Comparison of ENCODE assay signal across 2 cellular contexts in the genomic region with DNA sequence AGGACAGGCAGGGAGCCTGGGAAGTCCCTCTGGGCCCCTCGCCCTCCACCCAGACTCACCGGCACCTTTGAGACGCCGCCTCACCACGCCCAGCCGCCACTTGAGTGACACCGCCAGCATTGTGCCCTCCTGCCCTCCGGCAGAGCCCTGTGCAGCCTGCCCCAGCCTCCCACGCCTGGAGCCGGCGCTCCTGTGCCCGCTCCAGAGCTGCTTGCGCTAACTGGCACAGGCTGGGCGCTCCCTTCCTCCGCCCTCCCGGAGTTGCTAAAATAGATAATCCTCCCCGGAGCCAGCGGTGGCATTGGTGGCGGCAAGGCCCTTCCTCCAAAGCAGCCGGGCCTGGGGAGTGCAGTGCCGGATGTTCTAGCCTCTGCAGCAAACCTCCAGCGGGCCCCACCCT.
TF ChIP-seq lines count a peak whose summit lies in the region.

No MANE protein-coding gene starts in this region.

TF ChIP-seq in HCT116, 20 proteins besides CTCF, POLR2A, EP300 and RAD21 (continued from another document):
- TF ChIP-seq, protein P1, sequence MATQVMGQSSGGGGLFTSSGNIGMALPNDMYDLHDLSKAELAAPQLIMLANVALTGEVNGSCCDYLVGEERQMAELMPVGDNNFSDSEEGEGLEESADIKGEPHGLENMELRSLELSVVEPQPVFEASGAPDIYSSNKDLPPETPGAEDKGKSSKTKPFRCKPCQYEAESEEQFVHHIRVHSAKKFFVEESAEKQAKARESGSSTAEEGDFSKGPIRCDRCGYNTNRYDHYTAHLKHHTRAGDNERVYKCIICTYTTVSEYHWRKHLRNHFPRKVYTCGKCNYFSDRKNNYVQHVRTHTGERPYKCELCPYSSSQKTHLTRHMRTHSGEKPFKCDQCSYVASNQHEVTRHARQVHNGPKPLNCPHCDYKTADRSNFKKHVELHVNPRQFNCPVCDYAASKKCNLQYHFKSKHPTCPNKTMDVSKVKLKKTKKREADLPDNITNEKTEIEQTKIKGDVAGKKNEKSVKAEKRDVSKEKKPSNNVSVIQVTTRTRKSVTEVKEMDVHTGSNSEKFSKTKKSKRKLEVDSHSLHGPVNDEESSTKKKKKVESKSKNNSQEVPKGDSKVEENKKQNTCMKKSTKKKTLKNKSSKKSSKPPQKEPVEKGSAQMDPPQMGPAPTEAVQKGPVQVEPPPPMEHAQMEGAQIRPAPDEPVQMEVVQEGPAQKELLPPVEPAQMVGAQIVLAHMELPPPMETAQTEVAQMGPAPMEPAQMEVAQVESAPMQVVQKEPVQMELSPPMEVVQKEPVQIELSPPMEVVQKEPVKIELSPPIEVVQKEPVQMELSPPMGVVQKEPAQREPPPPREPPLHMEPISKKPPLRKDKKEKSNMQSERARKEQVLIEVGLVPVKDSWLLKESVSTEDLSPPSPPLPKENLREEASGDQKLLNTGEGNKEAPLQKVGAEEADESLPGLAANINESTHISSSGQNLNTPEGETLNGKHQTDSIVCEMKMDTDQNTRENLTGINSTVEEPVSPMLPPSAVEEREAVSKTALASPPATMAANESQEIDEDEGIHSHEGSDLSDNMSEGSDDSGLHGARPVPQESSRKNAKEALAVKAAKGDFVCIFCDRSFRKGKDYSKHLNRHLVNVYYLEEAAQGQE (IDR thresholded peaks at IDR 0.05; ENCODE audit: low read depth): no peak
- TF ChIP-seq YY1 (IDR thresholded peaks at IDR 0.05; ENCODE audit: extremely low read depth, insufficient replicate concordance, low read depth, low read length): no peak
- TF ChIP-seq FOSL1 (IDR thresholded peaks at IDR 0.05; ENCODE audit: low read depth): no peak
- no peak for TF ChIP-seq ZNF274 (IDR thresholded peaks at IDR 0.05; ENCODE audit: low read depth, low read length)

TF ChIP-seq in SK-N-SH, 30 proteins besides CTCF, POLR2A, EP300 and RAD21 (continued from another document):
- TF ChIP-seq, protein P2, sequence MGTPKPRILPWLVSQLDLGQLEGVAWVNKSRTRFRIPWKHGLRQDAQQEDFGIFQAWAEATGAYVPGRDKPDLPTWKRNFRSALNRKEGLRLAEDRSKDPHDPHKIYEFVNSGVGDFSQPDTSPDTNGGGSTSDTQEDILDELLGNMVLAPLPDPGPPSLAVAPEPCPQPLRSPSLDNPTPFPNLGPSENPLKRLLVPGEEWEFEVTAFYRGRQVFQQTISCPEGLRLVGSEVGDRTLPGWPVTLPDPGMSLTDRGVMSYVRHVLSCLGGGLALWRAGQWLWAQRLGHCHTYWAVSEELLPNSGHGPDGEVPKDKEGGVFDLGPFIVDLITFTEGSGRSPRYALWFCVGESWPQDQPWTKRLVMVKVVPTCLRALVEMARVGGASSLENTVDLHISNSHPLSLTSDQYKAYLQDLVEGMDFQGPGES (IDR thresholded peaks at IDR 0.05; ENCODE audit: low read depth, low read length): no peak
- TF ChIP-seq, protein P3, sequence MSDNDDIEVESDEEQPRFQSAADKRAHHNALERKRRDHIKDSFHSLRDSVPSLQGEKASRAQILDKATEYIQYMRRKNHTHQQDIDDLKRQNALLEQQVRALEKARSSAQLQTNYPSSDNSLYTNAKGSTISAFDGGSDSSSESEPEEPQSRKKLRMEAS (IDR thresholded peaks at IDR 0.05; ENCODE audit: low read depth): no peak
- TF ChIP-seq FOXM1 (IDR thresholded peaks at IDR 0.05; ENCODE audit: low read depth): no peak
- no peak for TF ChIP-seq FOXJ3 (CRISPR knock-in tag; IDR thresholded peaks at IDR 0.05)
- TF ChIP-seq GATA2 (CRISPR knock-in tag; IDR thresholded peaks at IDR 0.05): no peak
- TF ChIP-seq CHD2 (IDR thresholded peaks at IDR 0.05; ENCODE audit: low read length, partially characterized antibody): no peak
- TF ChIP-seq TEAD4 (IDR thresholded peaks at IDR 0.05; ENCODE audit: borderline replicate concordance, insufficient read depth): no peak
- no peak for TF ChIP-seq NRF1 (IDR thresholded peaks at IDR 0.05; ENCODE audit: low read depth, low read length)
- TF ChIP-seq, protein P1 (IDR thresholded peaks at IDR 0.05; ENCODE audit: low read depth, low read length): no peak
- no peak for TF ChIP-seq FOSL2 (IDR thresholded peaks at IDR 0.05; ENCODE audit: borderline replicate concordance, low read depth)
- no peak for TF ChIP-seq JUND (IDR thresholded peaks at IDR 0.05)
